In genomic region chr19:13045812-13046211, GRCh38 we compare ENCODE assay signal across 13 cellular contexts.
"Had no signal": no experiment of that assay in that cellular context is flagged by ENCODE, and none has a peak within 500 bp of the region (broad histone marks: within the 10 kb centered on the region; RNA-seq: fewer than 3 reads in every experiment).

No MANE protein-coding gene starts in this region.

- H3K27me3 ChIP-seq: brain microvascular endothelial cell, right lobe of liver had no signal

- H3K27ac Mint-ChIP-seq: activated naive CD4-positive, alpha-beta T cell treated with anti-CD3 and anti-CD28 coated beads, Interleukin-2, amount 10 ng/mL, durations not matched to agents 7 days and 5 days; activated T-helper 2 cell treated with anti-CD3 and anti-CD28 coated beads, Interferon-gamma antibody, Interleukin-2, Interleukin-4, amounts not matched to agents 10 μg/mL and 5 μg/mL and 100 μg/mL, durations not matched to agents 14 hours and 24 hours and 36 hours; progenitor cell of endocrine pancreas had no signal

- H3K9me3 Mint-ChIP-seq: activated naive CD4-positive, alpha-beta T cell treated with anti-CD3 and anti-CD28 coated beads, Interleukin-2, amount 10 ng/mL, durations not matched to agents 7 days and 5 days; activated T-helper 2 cell treated with anti-CD3 and anti-CD28 coated beads, Interferon-gamma antibody, Interleukin-2, Interleukin-4, amounts not matched to agents 10 μg/mL and 5 μg/mL and 100 μg/mL, durations not matched to agents 14 hours and 24 hours and 36 hours; naive thymus-derived CD8-positive, alpha-beta T cell had no signal

- DNase-seq: activated naive CD4-positive, alpha-beta T cell treated with anti-CD3 and anti-CD28 coated beads, Interleukin-2, amount 10 ng/mL, durations not matched to agents 7 days and 5 days; brain microvascular endothelial cell; hippocampal formation; mucosa of descending colon; naive thymus-derived CD8-positive, alpha-beta T cell; nucleus accumbens; right lobe of liver; stimulated activated CD4-positive, alpha-beta T cell treated with anti-CD3 and anti-CD28 coated beads, Interleukin-2, amount 100 ng/mL, for 24 hours; stimulated activated naive CD4-positive, alpha-beta T cell; T-helper 2 cell had no signal

- H3K36me3 Mint-ChIP-seq: activated naive CD4-positive, alpha-beta T cell treated with anti-CD3 and anti-CD28 coated beads, Interleukin-2, amount 10 ng/mL, durations not matched to agents 7 days and 5 days had no signal

- H3K4me1 Mint-ChIP-seq: activated naive CD4-positive, alpha-beta T cell treated with anti-CD3 and anti-CD28 coated beads, Interleukin-2, amount 10 ng/mL, durations not matched to agents 7 days and 5 days had no signal

- H3K4me3 ChIP-seq: lung, mucosa of descending colon, right lobe of liver had no signal

- H3K27ac ChIP-seq: brain microvascular endothelial cell, right lobe of liver had no signal

- H3K4me3 Mint-ChIP-seq: activated naive CD4-positive, alpha-beta T cell treated with anti-CD3 and anti-CD28 coated beads, Interleukin-2, amount 10 ng/mL, durations not matched to agents 7 days and 5 days had no signal

- H3K36me3 ChIP-seq: brain microvascular endothelial cell, right lobe of liver had no signal

- H3K9me3 ChIP-seq: mucosa of descending colon, right lobe of liver had no signal
